Comparison of ENCODE assay signal across 34 cellular contexts in genomic region chr1:56903778-56904177, GRCh38. TPM values are rescaled to one million over a fixed set of nuclear protein-coding genes. Genes with fewer than 3 reads are reported as not detected.
"Had no signal": no experiment of that assay in that cellular context is flagged by ENCODE, and none has a peak within 500 bp of the region (broad histone marks: within the 10 kb centered on the region; RNA-seq: fewer than 3 reads in every experiment).

No MANE protein-coding gene starts in this region.

- H3K9me3 Mint-ChIP-seq: neural progenitor cell; stimulated activated effector memory CD8-positive, alpha-beta T cell treated with anti-CD3 and anti-CD28 coated beads, Interleukin-12 subunit alpha, Interleukin-12 subunit beta, amount 100 ng/mL, for 72 hours; stimulated activated naive CD8-positive, alpha-beta T cell treated with anti-CD3 and anti-CD28 coated beads, Interleukin-15, Interleukin-2, amounts not matched to agents 100 ng/mL and 50 ng/mL, for 24 hours had no signal

- H3K79me2 ChIP-seq: parathyroid adenoma had no signal

- H3K27me3 ChIP-seq: neural progenitor cell, ovary, stomach, thyroid gland, tibial nerve, upper lobe of left lung, vagina had no signal

- ATAC-seq: naive thymus-derived CD4-positive, alpha-beta T cell; natural killer cell; psoas muscle; right cardiac atrium; sciatic nerve; stimulated activated effector memory CD8-positive, alpha-beta T cell treated with anti-CD3 and anti-CD28 coated beads, Interleukin-12 subunit alpha, Interleukin-12 subunit beta, amount 100 ng/mL, for 72 hours; stimulated activated naive B cell treated with anti-CD40 and anti-IgM and Interleukin-4, amounts not matched to agents 10 μg/mL and 1 μg/mL and 100 μg/mL, for 72 hours had no signal

- FAIRE-seq: urothelium cell line had no signal

- H3K4me1 Mint-ChIP-seq: nephron; stimulated activated effector memory CD8-positive, alpha-beta T cell treated with anti-CD3 and anti-CD28 coated beads, Interleukin-12 subunit alpha, Interleukin-12 subunit beta, amount 100 ng/mL, for 72 hours; stimulated activated naive B cell treated with anti-CD40 and anti-IgM and Interleukin-4, amounts not matched to agents 10 μg/mL and 1 μg/mL and 100 μg/mL, for 72 hours had no signal

- H3K4me2 ChIP-seq: neural progenitor cell had no signal

- H3K36me3 Mint-ChIP-seq: naive thymus-derived CD4-positive, alpha-beta T cell; natural killer cell; neural progenitor cell; stimulated activated effector memory CD8-positive, alpha-beta T cell treated with anti-CD3 and anti-CD28 coated beads, Interleukin-12 subunit alpha, Interleukin-12 subunit beta, amount 100 ng/mL, for 72 hours; stimulated activated naive B cell treated with anti-CD40 and anti-IgM and Interleukin-4, amounts not matched to agents 10 μg/mL and 1 μg/mL and 100 μg/mL, for 72 hours had no signal

- DNase-seq: naive thymus-derived CD4-positive, alpha-beta T cell; natural killer cell; occipital lobe; ovary; posterior cingulate gyrus; psoas muscle; right cardiac atrium; stimulated activated CD4-positive, alpha-beta T cell treated with anti-CD3 and anti-CD28 coated beads, Interleukin-15, amount 100 ng/mL, for 24 hours; stimulated activated CD4-positive, alpha-beta T cell treated with anti-CD3 and anti-CD28 coated beads, Interleukin-2, amount 100 ng/mL, for 24 hours; stimulated activated CD4-positive, alpha-beta T cell treated with anti-CD3 and anti-CD28 coated beads, Interleukin-2, amount 100 ng/mL, for 48 hours; stimulated activated CD4-positive, alpha-beta T cell treated with anti-CD3 and anti-CD28 coated beads, Interleukin-4, amount 100 ng/mL, for 24 hours; stimulated activated naive B cell treated with anti-CD40 and anti-IgM and Interleukin-4, amounts not matched to agents 10 μg/mL and 1 μg/mL and 100 μg/mL, for 72 hours; stimulated activated naive CD4-positive, alpha-beta T cell treated with Interleukin-2 at 50 U/mL for 16 hours; stomach; thyroid gland; trophoblast cell; upper lobe of left lung had no signal

- H3K27ac Mint-ChIP-seq: naive thymus-derived CD4-positive, alpha-beta T cell; natural killer cell; nephron; neural progenitor cell; progenitor cell of endocrine pancreas; stimulated activated effector memory CD8-positive, alpha-beta T cell treated with anti-CD3 and anti-CD28 coated beads, Interleukin-12 subunit alpha, Interleukin-12 subunit beta, amount 100 ng/mL, for 72 hours; stimulated activated naive B cell treated with anti-CD40 and anti-IgM and Interleukin-4, amounts not matched to agents 10 μg/mL and 1 μg/mL and 100 μg/mL, for 72 hours; stimulated activated naive CD8-positive, alpha-beta T cell treated with anti-CD3 and anti-CD28 coated beads, Interleukin-15, Interleukin-2, amounts not matched to agents 100 ng/mL and 50 ng/mL, for 24 hours had no signal

- H3K36me3 ChIP-seq: neural progenitor cell, ovary, stomach, thoracic aorta, thyroid gland, tibial nerve, upper lobe of left lung, vagina had no signal

- H3K4me3 Mint-ChIP-seq: naive thymus-derived CD4-positive, alpha-beta T cell; natural killer cell; nephron; neural progenitor cell; stimulated activated effector memory CD8-positive, alpha-beta T cell treated with anti-CD3 and anti-CD28 coated beads, Interleukin-12 subunit alpha, Interleukin-12 subunit beta, amount 100 ng/mL, for 72 hours; stimulated activated naive B cell treated with anti-CD40 and anti-IgM and Interleukin-4, amounts not matched to agents 10 μg/mL and 1 μg/mL and 100 μg/mL, for 72 hours; stimulated activated naive CD8-positive, alpha-beta T cell treated with anti-CD3 and anti-CD28 coated beads, Interleukin-15, Interleukin-2, amounts not matched to agents 100 ng/mL and 50 ng/mL, for 24 hours had no signal

- H3K27ac ChIP-seq: neural progenitor cell, ovary, parathyroid adenoma, psoas muscle, skin epidermis, stomach, thoracic aorta, thyroid gland, tibial nerve, upper lobe of left lung, vagina had no signal

- H3K9me3 ChIP-seq: ovary, psoas muscle, stomach, thoracic aorta, thyroid gland, tibial nerve, upper lobe of left lung, vagina had no signal

- H3K4me3 ChIP-seq: neural progenitor cell, ovary, psoas muscle, skin epidermis, stomach, thoracic aorta, thyroid gland, tibial nerve, upper lobe of left lung, vagina had no signal

- H2AFZ ChIP-seq: neural progenitor cell, parathyroid adenoma had no signal

- H3K9ac ChIP-seq: neural progenitor cell, parathyroid adenoma had no signal

- H3K4me1 ChIP-seq: parathyroid adenoma, psoas muscle, vagina had no signal

RNA-seq across cellular contexts. Expression of gene C8A, which starts 49.2 kb away (rescaled TPM):
- total RNA-seq: naive thymus-derived CD4-positive, alpha-beta T cell; natural killer cell; occipital lobe; osteoblast; psoas muscle; renal cortical epithelial cell; right cardiac atrium; sciatic nerve; stomach; subcutaneous adipose tissue; temporal lobe; thoracic aorta; thyroid gland; tibial nerve; vagina had no signal
- polyA plus RNA-seq: naive thymus-derived CD4-positive, alpha-beta T cell; neural cell; ovary; psoas muscle; right cardiac atrium had no signal
